ENCODE assay signal across 1 cellular context in the genomic region with DNA sequence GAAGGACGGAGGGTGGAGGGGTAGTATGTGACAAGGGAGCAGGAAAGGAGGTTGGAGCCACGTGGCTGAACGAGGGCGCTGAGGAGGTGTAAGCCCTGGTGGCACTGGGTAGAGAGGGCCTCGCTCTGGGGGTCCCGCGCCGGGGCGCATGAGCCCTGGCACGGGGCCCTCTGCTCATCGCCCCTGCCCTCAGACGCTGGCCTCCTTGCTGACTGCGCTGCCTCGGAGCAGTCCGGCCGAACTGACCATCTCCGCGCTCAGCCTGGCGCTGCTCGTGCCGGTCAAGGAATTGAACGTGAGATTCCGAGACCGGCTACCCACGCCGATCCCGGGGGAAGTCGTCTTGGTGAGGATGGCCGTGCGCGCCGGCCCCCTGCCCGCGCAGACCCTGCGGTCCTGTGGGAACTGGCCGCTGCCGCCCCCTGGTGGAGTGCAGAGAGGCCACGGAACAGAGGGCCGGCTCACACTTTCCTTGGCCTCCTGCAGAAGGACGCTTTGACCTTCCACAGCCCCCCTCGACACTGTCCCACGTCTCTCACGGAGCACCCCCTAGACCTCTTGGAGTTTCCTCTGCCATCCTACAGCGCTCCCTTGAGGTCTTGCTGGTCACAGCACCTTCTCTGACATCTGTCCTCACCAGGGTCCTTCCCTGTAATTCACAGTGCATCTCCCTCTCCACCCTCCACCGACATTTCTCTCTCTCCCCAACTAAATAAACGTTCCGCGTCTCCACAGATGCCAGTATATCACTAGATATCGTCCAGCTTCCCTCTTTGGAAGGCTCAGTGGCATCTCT.
TF ChIP-seq lines count a peak whose summit lies in the region.

No MANE protein-coding gene starts in this region.

TF ChIP-seq in K562, 482 proteins besides CTCF, POLR2A, EP300 and RAD21 (continued from another document and continues in another):
- TF ChIP-seq, protein P1, sequence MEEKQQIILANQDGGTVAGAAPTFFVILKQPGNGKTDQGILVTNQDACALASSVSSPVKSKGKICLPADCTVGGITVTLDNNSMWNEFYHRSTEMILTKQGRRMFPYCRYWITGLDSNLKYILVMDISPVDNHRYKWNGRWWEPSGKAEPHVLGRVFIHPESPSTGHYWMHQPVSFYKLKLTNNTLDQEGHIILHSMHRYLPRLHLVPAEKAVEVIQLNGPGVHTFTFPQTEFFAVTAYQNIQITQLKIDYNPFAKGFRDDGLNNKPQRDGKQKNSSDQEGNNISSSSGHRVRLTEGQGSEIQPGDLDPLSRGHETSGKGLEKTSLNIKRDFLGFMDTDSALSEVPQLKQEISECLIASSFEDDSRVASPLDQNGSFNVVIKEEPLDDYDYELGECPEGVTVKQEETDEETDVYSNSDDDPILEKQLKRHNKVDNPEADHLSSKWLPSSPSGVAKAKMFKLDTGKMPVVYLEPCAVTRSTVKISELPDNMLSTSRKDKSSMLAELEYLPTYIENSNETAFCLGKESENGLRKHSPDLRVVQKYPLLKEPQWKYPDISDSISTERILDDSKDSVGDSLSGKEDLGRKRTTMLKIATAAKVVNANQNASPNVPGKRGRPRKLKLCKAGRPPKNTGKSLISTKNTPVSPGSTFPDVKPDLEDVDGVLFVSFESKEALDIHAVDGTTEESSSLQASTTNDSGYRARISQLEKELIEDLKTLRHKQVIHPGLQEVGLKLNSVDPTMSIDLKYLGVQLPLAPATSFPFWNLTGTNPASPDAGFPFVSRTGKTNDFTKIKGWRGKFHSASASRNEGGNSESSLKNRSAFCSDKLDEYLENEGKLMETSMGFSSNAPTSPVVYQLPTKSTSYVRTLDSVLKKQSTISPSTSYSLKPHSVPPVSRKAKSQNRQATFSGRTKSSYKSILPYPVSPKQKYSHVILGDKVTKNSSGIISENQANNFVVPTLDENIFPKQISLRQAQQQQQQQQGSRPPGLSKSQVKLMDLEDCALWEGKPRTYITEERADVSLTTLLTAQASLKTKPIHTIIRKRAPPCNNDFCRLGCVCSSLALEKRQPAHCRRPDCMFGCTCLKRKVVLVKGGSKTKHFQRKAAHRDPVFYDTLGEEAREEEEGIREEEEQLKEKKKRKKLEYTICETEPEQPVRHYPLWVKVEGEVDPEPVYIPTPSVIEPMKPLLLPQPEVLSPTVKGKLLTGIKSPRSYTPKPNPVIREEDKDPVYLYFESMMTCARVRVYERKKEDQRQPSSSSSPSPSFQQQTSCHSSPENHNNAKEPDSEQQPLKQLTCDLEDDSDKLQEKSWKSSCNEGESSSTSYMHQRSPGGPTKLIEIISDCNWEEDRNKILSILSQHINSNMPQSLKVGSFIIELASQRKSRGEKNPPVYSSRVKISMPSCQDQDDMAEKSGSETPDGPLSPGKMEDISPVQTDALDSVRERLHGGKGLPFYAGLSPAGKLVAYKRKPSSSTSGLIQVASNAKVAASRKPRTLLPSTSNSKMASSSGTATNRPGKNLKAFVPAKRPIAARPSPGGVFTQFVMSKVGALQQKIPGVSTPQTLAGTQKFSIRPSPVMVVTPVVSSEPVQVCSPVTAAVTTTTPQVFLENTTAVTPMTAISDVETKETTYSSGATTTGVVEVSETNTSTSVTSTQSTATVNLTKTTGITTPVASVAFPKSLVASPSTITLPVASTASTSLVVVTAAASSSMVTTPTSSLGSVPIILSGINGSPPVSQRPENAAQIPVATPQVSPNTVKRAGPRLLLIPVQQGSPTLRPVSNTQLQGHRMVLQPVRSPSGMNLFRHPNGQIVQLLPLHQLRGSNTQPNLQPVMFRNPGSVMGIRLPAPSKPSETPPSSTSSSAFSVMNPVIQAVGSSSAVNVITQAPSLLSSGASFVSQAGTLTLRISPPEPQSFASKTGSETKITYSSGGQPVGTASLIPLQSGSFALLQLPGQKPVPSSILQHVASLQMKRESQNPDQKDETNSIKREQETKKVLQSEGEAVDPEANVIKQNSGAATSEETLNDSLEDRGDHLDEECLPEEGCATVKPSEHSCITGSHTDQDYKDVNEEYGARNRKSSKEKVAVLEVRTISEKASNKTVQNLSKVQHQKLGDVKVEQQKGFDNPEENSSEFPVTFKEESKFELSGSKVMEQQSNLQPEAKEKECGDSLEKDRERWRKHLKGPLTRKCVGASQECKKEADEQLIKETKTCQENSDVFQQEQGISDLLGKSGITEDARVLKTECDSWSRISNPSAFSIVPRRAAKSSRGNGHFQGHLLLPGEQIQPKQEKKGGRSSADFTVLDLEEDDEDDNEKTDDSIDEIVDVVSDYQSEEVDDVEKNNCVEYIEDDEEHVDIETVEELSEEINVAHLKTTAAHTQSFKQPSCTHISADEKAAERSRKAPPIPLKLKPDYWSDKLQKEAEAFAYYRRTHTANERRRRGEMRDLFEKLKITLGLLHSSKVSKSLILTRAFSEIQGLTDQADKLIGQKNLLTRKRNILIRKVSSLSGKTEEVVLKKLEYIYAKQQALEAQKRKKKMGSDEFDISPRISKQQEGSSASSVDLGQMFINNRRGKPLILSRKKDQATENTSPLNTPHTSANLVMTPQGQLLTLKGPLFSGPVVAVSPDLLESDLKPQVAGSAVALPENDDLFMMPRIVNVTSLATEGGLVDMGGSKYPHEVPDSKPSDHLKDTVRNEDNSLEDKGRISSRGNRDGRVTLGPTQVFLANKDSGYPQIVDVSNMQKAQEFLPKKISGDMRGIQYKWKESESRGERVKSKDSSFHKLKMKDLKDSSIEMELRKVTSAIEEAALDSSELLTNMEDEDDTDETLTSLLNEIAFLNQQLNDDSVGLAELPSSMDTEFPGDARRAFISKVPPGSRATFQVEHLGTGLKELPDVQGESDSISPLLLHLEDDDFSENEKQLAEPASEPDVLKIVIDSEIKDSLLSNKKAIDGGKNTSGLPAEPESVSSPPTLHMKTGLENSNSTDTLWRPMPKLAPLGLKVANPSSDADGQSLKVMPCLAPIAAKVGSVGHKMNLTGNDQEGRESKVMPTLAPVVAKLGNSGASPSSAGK (IDR thresholded peaks at IDR 0.05) = no peak; the same call in none of the 2 replicates
- TF ChIP-seq CBX3 (IDR thresholded peaks at IDR 0.05; ENCODE audit: borderline replicate concordance in 1 of 2, low read length in 2 of 2) (no peak), CHD4 (IDR thresholded peaks at IDR 0.05; ENCODE audit: insufficient read depth, insufficient replicate concordance, low read depth, low read length, poor library complexity, severe bottlenecking) (no peak), SRSF7 (optimal IDR thresholded peaks at IDR 0.05; ENCODE audit: low read depth, low read length) (no peak), MXI1 (IDR thresholded peaks at IDR 0.05; ENCODE audit: low read depth, low read length) (no peak), RFX1 (IDR thresholded peaks at IDR 0.05) (no peak), MTA3 (IDR thresholded peaks at IDR 0.05; ENCODE audit: borderline replicate concordance) (peak; percentile 74; the same call in 1 of the 2 replicates), ZNF584 (CRISPR knock-in tag; IDR thresholded peaks at IDR 0.05; ENCODE audit: low read depth) (no peak), DIDO1 (tag; IDR thresholded peaks at IDR 0.05; ENCODE audit: low read depth) (no peak), STAG1 (CRISPR knock-in tag; IDR thresholded peaks at IDR 0.05; ENCODE audit: borderline replicate concordance) (peak; percentile 56; the same call in 1 of the 2 replicates), CAMTA2 (CRISPR knock-in tag; conservative IDR thresholded peaks at IDR 0.05) (no peak), PCBP2 (IDR thresholded peaks at IDR 0.05; ENCODE audit: low read depth, low read length, poor library complexity, severe bottlenecking) (no peak), NR3C1 (CRISPR knock-in tag; IDR thresholded peaks at IDR 0.05) (no peak), SLC30A9 (CRISPR knock-in tag; IDR thresholded peaks at IDR 0.05) (no peak), GATAD2B (IDR thresholded peaks at IDR 0.05; ENCODE audit: borderline replicate concordance) (no peak), JUND (IDR thresholded peaks at IDR 0.05; ENCODE audit: borderline replicate concordance, low read depth, low read length) (0 out of 2 replicates have a peak, but pooled peaks have one; percentile 53), JUND (tag; IDR thresholded peaks at IDR 0.05; ENCODE audit: borderline replicate concordance, low read depth, low read length) (peak; percentile 28; the same call in 1 of the 3 replicates), ZKSCAN8 (CRISPR knock-in tag; IDR thresholded peaks at IDR 0.05) (no peak), ARID2 (IDR thresholded peaks at IDR 0.05) (peak; percentile 87), GATA2 (CRISPR knock-in tag; IDR thresholded peaks at IDR 0.05) (no peak), YY1 (IDR thresholded peaks at IDR 0.05; ENCODE audit: borderline replicate concordance in 1 of 3, control insufficient read depth in 1 of 3, extremely low read depth in 1 of 3, insufficient read depth in 3 of 3, insufficient read length in 1 of 3, insufficient replicate concordance in 2 of 3, low read depth in 1 of 3, low read length in 2 of 3) (peak in 1 of 3 experiments; percentile 32), ZFX (CRISPR knock-in tag; IDR thresholded peaks at IDR 0.05) (no peak), EP400 (IDR thresholded peaks at IDR 0.05) (no peak), ZNF184 (CRISPR knock-in tag; IDR thresholded peaks at IDR 0.05) (no peak), BDP1 (IDR thresholded peaks at IDR 0.05; ENCODE audit: insufficient read depth, insufficient read length) (no peak), PHB (CRISPR knock-in tag; IDR thresholded peaks at IDR 0.05) (no peak), HDAC8 (tag; IDR thresholded peaks at IDR 0.05) (no peak), ELF4 (CRISPR knock-in tag; IDR thresholded peaks at IDR 0.05) (0 out of 2 replicates have a peak, but pooled peaks have one; percentile 19), ATF7 (IDR thresholded peaks at IDR 0.05) (0 out of 2 replicates have a peak, but pooled peaks have one; percentile 11), ZNF12 (CRISPR knock-in tag; IDR thresholded peaks at IDR 0.05) (no peak), SMARCA5 (IDR thresholded peaks at IDR 0.05) (no peak), ZEB2 (IDR thresholded peaks at IDR 0.05) (no peak), POLR2H (tag; IDR thresholded peaks at IDR 0.05; ENCODE audit: low read depth) (no peak), XRCC5 (IDR thresholded peaks at IDR 0.05; ENCODE audit: low read depth, low read length) (0 out of 2 replicates have a peak, but pooled peaks have one; percentile 24)
- TF ChIP-seq, protein P2, sequence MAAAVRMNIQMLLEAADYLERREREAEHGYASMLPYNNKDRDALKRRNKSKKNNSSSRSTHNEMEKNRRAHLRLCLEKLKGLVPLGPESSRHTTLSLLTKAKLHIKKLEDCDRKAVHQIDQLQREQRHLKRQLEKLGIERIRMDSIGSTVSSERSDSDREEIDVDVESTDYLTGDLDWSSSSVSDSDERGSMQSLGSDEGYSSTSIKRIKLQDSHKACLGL (CRISPR knock-in tag; IDR thresholded peaks at IDR 0.05; ENCODE audit: borderline replicate concordance, poor library complexity, severe bottlenecking) = no peak
- TF ChIP-seq, protein P3, sequence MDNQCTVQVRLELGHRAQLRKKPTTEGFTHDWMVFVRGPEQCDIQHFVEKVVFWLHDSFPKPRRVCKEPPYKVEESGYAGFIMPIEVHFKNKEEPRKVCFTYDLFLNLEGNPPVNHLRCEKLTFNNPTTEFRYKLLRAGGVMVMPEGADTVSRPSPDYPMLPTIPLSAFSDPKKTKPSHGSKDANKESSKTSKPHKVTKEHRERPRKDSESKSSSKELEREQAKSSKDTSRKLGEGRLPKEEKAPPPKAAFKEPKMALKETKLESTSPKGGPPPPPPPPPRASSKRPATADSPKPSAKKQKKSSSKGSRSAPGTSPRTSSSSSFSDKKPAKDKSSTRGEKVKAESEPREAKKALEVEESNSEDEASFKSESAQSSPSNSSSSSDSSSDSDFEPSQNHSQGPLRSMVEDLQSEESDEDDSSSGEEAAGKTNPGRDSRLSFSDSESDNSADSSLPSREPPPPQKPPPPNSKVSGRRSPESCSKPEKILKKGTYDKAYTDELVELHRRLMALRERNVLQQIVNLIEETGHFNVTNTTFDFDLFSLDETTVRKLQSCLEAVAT (IDR thresholded peaks at IDR 0.05) = peak in 1 of 2 experiments; percentile 69; a peak in 2 of 4 replicates
- TF ChIP-seq, protein P4, sequence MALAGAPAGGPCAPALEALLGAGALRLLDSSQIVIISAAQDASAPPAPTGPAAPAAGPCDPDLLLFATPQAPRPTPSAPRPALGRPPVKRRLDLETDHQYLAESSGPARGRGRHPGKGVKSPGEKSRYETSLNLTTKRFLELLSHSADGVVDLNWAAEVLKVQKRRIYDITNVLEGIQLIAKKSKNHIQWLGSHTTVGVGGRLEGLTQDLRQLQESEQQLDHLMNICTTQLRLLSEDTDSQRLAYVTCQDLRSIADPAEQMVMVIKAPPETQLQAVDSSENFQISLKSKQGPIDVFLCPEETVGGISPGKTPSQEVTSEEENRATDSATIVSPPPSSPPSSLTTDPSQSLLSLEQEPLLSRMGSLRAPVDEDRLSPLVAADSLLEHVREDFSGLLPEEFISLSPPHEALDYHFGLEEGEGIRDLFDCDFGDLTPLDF (CRISPR knock-in tag; IDR thresholded peaks at IDR 0.05) = peak; percentile 48; the same call in 1 of the 2 replicates
- TF ChIP-seq, protein P5, sequence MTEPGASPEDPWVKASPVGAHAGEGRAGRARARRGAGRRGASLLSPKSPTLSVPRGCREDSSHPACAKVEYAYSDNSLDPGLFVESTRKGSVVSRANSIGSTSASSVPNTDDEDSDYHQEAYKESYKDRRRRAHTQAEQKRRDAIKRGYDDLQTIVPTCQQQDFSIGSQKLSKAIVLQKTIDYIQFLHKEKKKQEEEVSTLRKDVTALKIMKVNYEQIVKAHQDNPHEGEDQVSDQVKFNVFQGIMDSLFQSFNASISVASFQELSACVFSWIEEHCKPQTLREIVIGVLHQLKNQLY (CRISPR knock-in tag; conservative IDR thresholded peaks at IDR 0.05) = no peak
- TF ChIP-seq, protein P6, sequence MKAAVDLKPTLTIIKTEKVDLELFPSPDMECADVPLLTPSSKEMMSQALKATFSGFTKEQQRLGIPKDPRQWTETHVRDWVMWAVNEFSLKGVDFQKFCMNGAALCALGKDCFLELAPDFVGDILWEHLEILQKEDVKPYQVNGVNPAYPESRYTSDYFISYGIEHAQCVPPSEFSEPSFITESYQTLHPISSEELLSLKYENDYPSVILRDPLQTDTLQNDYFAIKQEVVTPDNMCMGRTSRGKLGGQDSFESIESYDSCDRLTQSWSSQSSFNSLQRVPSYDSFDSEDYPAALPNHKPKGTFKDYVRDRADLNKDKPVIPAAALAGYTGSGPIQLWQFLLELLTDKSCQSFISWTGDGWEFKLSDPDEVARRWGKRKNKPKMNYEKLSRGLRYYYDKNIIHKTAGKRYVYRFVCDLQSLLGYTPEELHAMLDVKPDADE (conservative IDR thresholded peaks at IDR 0.05; ENCODE audit: control insufficient read depth, low read depth, low read length) = 0 out of 2 replicates have a peak, but pooled peaks have one; percentile 59
- TF ChIP-seq, protein P7, sequence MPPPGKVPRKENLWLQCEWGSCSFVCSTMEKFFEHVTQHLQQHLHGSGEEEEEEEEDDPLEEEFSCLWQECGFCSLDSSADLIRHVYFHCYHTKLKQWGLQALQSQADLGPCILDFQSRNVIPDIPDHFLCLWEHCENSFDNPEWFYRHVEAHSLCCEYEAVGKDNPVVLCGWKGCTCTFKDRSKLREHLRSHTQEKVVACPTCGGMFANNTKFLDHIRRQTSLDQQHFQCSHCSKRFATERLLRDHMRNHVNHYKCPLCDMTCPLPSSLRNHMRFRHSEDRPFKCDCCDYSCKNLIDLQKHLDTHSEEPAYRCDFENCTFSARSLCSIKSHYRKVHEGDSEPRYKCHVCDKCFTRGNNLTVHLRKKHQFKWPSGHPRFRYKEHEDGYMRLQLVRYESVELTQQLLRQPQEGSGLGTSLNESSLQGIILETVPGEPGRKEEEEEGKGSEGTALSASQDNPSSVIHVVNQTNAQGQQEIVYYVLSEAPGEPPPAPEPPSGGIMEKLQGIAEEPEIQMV (tag; conservative IDR thresholded peaks at IDR 0.05; ENCODE audit: low read depth) = peak; percentile 69
- TF ChIP-seq, protein P8, sequence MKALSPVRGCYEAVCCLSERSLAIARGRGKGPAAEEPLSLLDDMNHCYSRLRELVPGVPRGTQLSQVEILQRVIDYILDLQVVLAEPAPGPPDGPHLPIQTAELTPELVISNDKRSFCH (CRISPR knock-in tag; IDR thresholded peaks at IDR 0.05) = no peak
- TF ChIP-seq, protein P8 (tag; IDR thresholded peaks at IDR 0.05) = no peak
